In the genomic region with DNA sequence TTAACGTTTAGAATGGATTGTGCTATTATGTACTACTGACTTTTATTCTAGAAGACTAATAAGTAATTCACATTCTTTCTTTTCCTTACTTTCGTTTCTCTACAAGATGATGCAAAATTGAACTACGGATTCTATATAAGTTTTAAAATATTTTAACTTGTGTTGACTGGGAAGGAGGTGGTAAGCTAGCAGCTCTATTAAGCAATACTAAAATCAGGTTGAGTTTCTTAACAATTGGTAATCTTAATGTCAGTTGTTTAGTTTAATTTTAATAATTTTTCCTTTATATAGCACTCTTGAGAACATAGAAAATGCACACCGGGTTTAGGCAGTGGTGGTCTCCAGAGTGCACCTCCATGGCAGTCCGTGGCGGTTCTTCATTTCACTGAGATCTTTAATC, we compare ENCODE assay signal across 8 cellular contexts. TPM values are rescaled to one million over a fixed set of nuclear protein-coding genes. Genes with fewer than 3 reads are reported as not detected.
DNase-seq lines count a peak whose midpoint lies in the region; ATAC-seq and TF ChIP-seq lines count a peak whose summit lies in the region.

No MANE protein-coding gene starts in this region.

- H3K4me1 Mint-ChIP-seq in brain: peaks cover 61% of the 10 kb centered on the region

- no peak for ATAC-seq in GM19467 (IDR thresholded peaks at IDR 0.05; ENCODE audit: unreplicated experiment)
- ATAC-seq in GM19023 (IDR thresholded peaks at IDR 0.05; ENCODE audit: unreplicated experiment): no peak

- TF ChIP-seq CTCF in brain (conservative IDR thresholded peaks at IDR 0.05): no peak

- H3K9me3 Mint-ChIP-seq in brain: no peaks in the 10 kb centered on the region

- no peaks in the 10 kb centered on the region for H3K36me3 ChIP-seq in ACC112 (ENCODE audit: insufficient read depth, low read length)
- H3K36me3 ChIP-seq in HUES6 (ENCODE audit: control insufficient read depth, insufficient read depth, low read length): no peaks in the 10 kb centered on the region
- H3K36me3 ChIP-seq in mucosa of stomach (ENCODE audit: control insufficient read depth, insufficient read depth, low read length): no peaks in the 10 kb centered on the region

- peak overlapping the region; percentile 88 to 97 (median 93) for H3K4me3 Mint-ChIP-seq in brain

- H3K36me3 Mint-ChIP-seq in brain: no peaks in the 10 kb centered on the region

- H3K9ac ChIP-seq in HUES6 (ENCODE audit: low read length) (peak overlapping the region; percentile 90), mucosa of stomach (ENCODE audit: low read length) (peak overlapping the region; percentile 85)

- DNase-seq in HuH-7.5 (ENCODE audit: low spot score) (no peak), NCI-H510A treated with DMSO at 0.1 percent for 48 hours (lab: John Stamatoyannopoulos, UW) (no peak)

- H3K27ac ChIP-seq in ACC112 (ENCODE audit: low read depth, low read length) (peak overlapping the region; percentile 80), HUES6 (ENCODE audit: low read depth, low read length) (no peak overlapping the region)

- H3K27me3 ChIP-seq in ACC112 (ENCODE audit: insufficient read depth, low read length) (no peaks in the 10 kb centered on the region), HUES6 (ENCODE audit: control insufficient read depth, insufficient read depth, low read length) (no peaks in the 10 kb centered on the region), mucosa of stomach (ENCODE audit: control insufficient read depth, insufficient read depth, low read length) (no peaks in the 10 kb centered on the region)

- no peak overlapping the region for H2AFZ ChIP-seq in ACC112 (ENCODE audit: low read length, unreplicated experiment)

- H3K79me2 ChIP-seq in ACC112 (ENCODE audit: control insufficient read depth, insufficient read depth, low read length, unreplicated experiment): peaks cover 64% of the 10 kb centered on the region

- H3K27ac Mint-ChIP-seq in brain: peak overlapping the region; percentile 90 to 97 (median 93)

- H3K4me1 ChIP-seq in ACC112 (ENCODE audit: control insufficient read depth, insufficient read depth, low read length, unreplicated experiment): peaks cover 52% of the 10 kb centered on the region
- peaks cover 51% of the 10 kb centered on the region for H3K4me1 ChIP-seq in HUES6 (ENCODE audit: control insufficient read depth, insufficient read depth, low read length)
- peaks cover 13% of the 10 kb centered on the region for H3K4me1 ChIP-seq in mucosa of stomach (ENCODE audit: control insufficient read depth, insufficient read depth, low read length)

- H3K4me3 ChIP-seq in ACC112 (ENCODE audit: low read depth, low read length): peak overlapping the region; percentile 97
- peak overlapping the region; percentile 97 for H3K4me3 ChIP-seq in HUES6 (ENCODE audit: low read depth, low read length)
- no peak overlapping the region for H3K4me3 ChIP-seq in mucosa of stomach (ENCODE audit: low read length)

- H3K27me3 Mint-ChIP-seq in brain: peaks cover 12% of the 10 kb centered on the region

- H3K9me3 ChIP-seq in HUES6 (ENCODE audit: control insufficient read depth, insufficient read depth, low read depth, low read length): no peaks in the 10 kb centered on the region
- H3K9me3 ChIP-seq in mucosa of stomach (ENCODE audit: control insufficient read depth, low read length): no peaks in the 10 kb centered on the region

RNA-seq across cellular contexts. Expression of a gene that starts 1.3 kb away (rescaled TPM):
- 6.8 TPM for polyA plus RNA-seq in brain (ENCODE audit: insufficient read depth, low read depth, low replicate concordance)
